Comparison of ENCODE assay signal across 24 cellular contexts in the genomic region with DNA sequence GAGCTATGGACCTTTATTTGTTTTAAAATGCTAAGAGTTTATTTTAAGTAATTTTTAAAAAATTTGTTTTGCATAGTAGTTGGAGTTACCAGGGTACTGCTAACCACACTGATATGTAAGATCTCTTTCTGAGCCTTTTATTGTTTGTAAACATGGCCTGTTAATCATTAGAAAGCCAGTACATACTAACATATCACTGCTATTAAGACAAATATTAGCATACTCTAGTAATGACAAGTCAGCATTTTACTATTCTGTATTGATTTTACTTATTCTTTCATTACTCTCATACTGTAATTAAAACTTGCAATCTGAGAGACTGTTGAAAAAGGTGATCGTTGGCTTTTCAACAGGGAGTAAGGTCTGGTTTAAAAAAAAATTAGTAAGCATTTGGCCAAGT.
DNase-seq lines count a peak whose midpoint lies in the region; ATAC-seq, FAIRE-seq and TF ChIP-seq lines count a peak whose summit lies in the region.
"Had no signal": no experiment of that assay in that cellular context is flagged by ENCODE, and none has a peak within 500 bp of the region (broad histone marks: within the 10 kb centered on the region; RNA-seq: fewer than 3 reads in every experiment).

No MANE protein-coding gene starts in this region.

- no peaks in the 10 kb centered on the region for H3K27me3 ChIP-seq in right lobe of liver
- H3K27me3 ChIP-seq: BLaER1 treated with 17β-estradiol and CSF1 and Interleukin-3, amounts not matched to agents 10 nM and 100 nM had no signal

- intact Hi-C loops in right lobe of liver (cut with DNase I), result no loop called here

- WGBS in right lobe of liver (ENCODE audit: insufficient coverage, low coverage, low lambda C conversion rate, missing lambda C conversion rate), result 11% methylated on average over 1 of the region's 1 CpG

- H3K4me3 ChIP-seq in right lobe of liver, result no peak overlapping the region
- H3K4me3 ChIP-seq: BLaER1 treated with 17β-estradiol and CSF1 and Interleukin-3, amounts not matched to agents 10 nM and 100 nM; GM23248; PC-9 had no signal

- no peaks in the 10 kb centered on the region for H3K9me3 ChIP-seq in right lobe of liver
- H3K9me3 ChIP-seq: BLaER1 treated with 17β-estradiol and CSF1 and Interleukin-3, amounts not matched to agents 10 nM and 100 nM; SK-N-SH had no signal

- peaks cover 0 to 35% (median 12%) of the 10 kb centered on the region in 4 donors for H3K4me1 ChIP-seq in right lobe of liver

- DNase-seq in GM19239 (ENCODE audit: insufficient read length, low spot score), result no peak
- no peak for DNase-seq in right lobe of liver
- DNase-seq in DMS153 treated with DMSO at 0.1 percent for 48 hours (lab: John Stamatoyannopoulos, UW; ENCODE audit: unreplicated experiment), result no peak
- DNase-seq in NCI-H82 (lab: John Stamatoyannopoulos, UW), result no peak
- DNase-seq in SKM-1 treated with dmso at 0.1 percent for 144 hours (lab: John Stamatoyannopoulos, UW; ENCODE audit: unreplicated experiment), result no peak
- DNase-seq: Calu3; CD8-positive, alpha-beta memory T cell; DMS153; GM23248; H9; HFFc6; MV-4-11; NCI-H1417; NCI-H187; NCI-H446; NCI-H526 treated with DMSO at 0.1 percent for 48 hours; PC-9; RPMI8226; SIG-M5; SK-N-SH had no signal

- ATAC-seq in right lobe of liver (peak; percentile 43 to 64 (median 50)), GM21737 (IDR thresholded peaks at IDR 0.05; ENCODE audit: unreplicated experiment) (no peak)

- H3K27ac ChIP-seq in VCaP (peak overlapping the region; percentile 19; the same call in 1 of the 2 replicates), right lobe of liver (no peak overlapping the region)
- H3K27ac ChIP-seq: BLaER1 treated with 17β-estradiol and CSF1 and Interleukin-3, amounts not matched to agents 10 nM and 100 nM; GM23248; KMS-11; PC-9 had no signal

- FAIRE-seq in GM19239 (lab: Jason Lieb, UNC), result peak; percentile 86

- H3K36me3 ChIP-seq in right lobe of liver, result peaks cover 0 to 11% (median 6%) of the 10 kb centered on the region in 4 donors

- TF ChIP-seq POLR2A in right lobe of liver (IDR thresholded peaks at IDR 0.05), result no peak

- TF ChIP-seq CTCF in VCaP (conservative IDR thresholded peaks at IDR 0.05) (no peak), right lobe of liver (IDR thresholded peaks at IDR 0.05) (no peak)
